ENCODE assay signal across 8 cellular contexts in genomic region chr9:129334744-129335080, GRCh38.
DNase-seq lines count a peak whose midpoint lies in the region; ATAC-seq, FAIRE-seq and TF ChIP-seq lines count a peak whose summit lies in the region.

No MANE protein-coding gene starts in this region.

- TF ChIP-seq EP300 in H1 (IDR thresholded peaks at IDR 0.05; ENCODE audit: borderline replicate concordance in 1 of 2, low read depth in 2 of 2, low read length in 2 of 2): no peak

- WGBS in heart left ventricle, 4 donors: 36 to 57% (median 44%) methylated on average over 2 of the region's 2 CpGs
- WGBS in H1 (ENCODE audit: extremely low coverage in 1 of 2, insufficient coverage in 1 of 2, insufficient read length in 1 of 2, insufficient replicate concordance in 2 of 2, low coverage in 1 of 2, low lambda C conversion rate in 2 of 2, missing lambda C conversion rate in 1 of 2), 2 experiments: 25% methylated on average over 2 of the region's 2 CpGs; no CpG with 5 or more reads in 1 of the 2 experiments

- peak overlapping the region; percentile 98 for H2BK20ac ChIP-seq in H1 (ENCODE audit: low read length)

- H3K9me3 Mint-ChIP-seq in nephron: no peaks in the 10 kb centered on the region

- peak overlapping the region; percentile 18 to 56 (median 22) for H3K4me3 Mint-ChIP-seq in nephron

- peak overlapping the region; percentile 73 to 88 for H3K4me2 ChIP-seq in H1 (ENCODE audit: insufficient read depth in 1 of 2, low read depth in 2 of 2, low read length in 2 of 2)

- peak in 3 of 4 donors; percentile 1 to 34 (median 5) for ATAC-seq in heart left ventricle
- ATAC-seq in Right ventricle myocardium inferior: no peak
- no peak for ATAC-seq in HG03457 (IDR thresholded peaks at IDR 0.05; ENCODE audit: unreplicated experiment)
- no peak for ATAC-seq in GM18498 (IDR thresholded peaks at IDR 0.05; ENCODE audit: unreplicated experiment)

- no peak for TF ChIP-seq RAD21 in H1 (IDR thresholded peaks at IDR 0.05 in 1 of 2, conservative IDR thresholded peaks at IDR 0.05 in 1 of 2; ENCODE audit: low read depth in 2 of 2, low read length in 2 of 2)

- POLR2A ChIA-PET in H1 (lab: Charles Lee; ENCODE audit: partially characterized antibody): interaction anchor here (0.8 to 5.4 kb wide), 29 partner anchors 8 to 277 kb away, joined by 3 to 65 read pairs (median 5); partner anchors contain the start of gene IER5L

- H4K20me1 ChIP-seq in H1 (replicated peaks in 1 of 2; ENCODE audit: control insufficient read depth in 1 of 2, insufficient read depth in 2 of 2, low read length in 2 of 2): peaks cover 0 to 4% of the 10 kb centered on the region in 2 experiments

- no peak overlapping the region for H3K14ac ChIP-seq in H1 (ENCODE audit: insufficient read length)

- no peak overlapping the region for H2AFZ ChIP-seq in H1 (ENCODE audit: low read length)

- H3K4me1 ChIP-seq in heart left ventricle (peaks cover 12 to 65% (median 43%) of the 10 kb centered on the region in 12 donors), H1 (replicated peaks in 1 of 4; ENCODE audit: control insufficient read depth in 3 of 4, insufficient read depth in 4 of 4, low read length in 3 of 4) (peaks cover 8 to 41% (median 36%) of the 10 kb centered on the region in 4 experiments)

- H3K79me1 ChIP-seq in H1 (ENCODE audit: low read depth, low read length): peaks cover 1% of the 10 kb centered on the region; the same call in 1 of the 2 replicates

- H3K36me3 Mint-ChIP-seq in nephron (ENCODE audit: low read depth): no peaks in the 10 kb centered on the region

- DNase-seq in heart left ventricle (no peak), Right ventricle myocardium inferior (ENCODE audit: missing footprints) (no peak), H1 (ENCODE audit: low read depth in 1 of 2, low spot score in 2 of 2) (no peak), COR-L47 (lab: John Stamatoyannopoulos, UW) (no peak), T-helper 2 cell (no peak)

- no peaks in the 10 kb centered on the region for H3K79me2 ChIP-seq in H1 (ENCODE audit: control insufficient read depth in 1 of 2, insufficient read depth in 2 of 2, low read length in 2 of 2)

- H2BK120ac ChIP-seq in H1 (replicated peaks; ENCODE audit: low read depth, low read length): peak overlapping the region; percentile 55

- H3K9me3 ChIP-seq in heart left ventricle (peaks cover 0 to 15% (median 4%) of the 10 kb centered on the region in 12 donors), H1 (ENCODE audit: insufficient read depth in 2 of 2, low read depth in 1 of 2, low read length in 1 of 2) (peaks cover 2 to 7% of the 10 kb centered on the region in 2 experiments)

- H2BK15ac ChIP-seq in H1 (ENCODE audit: low read length): peak overlapping the region; percentile 92

- peak overlapping the region; percentile 92 for H2AK5ac ChIP-seq in H1 (ENCODE audit: low read depth, low read length)

- peak overlapping the region; percentile 100 for H2BK5ac ChIP-seq in H1 (ENCODE audit: low read depth, low read length)

- peak overlapping the region; percentile 98 for H3K18ac ChIP-seq in H1 (ENCODE audit: extremely low read depth, low read length)

- peak overlapping the region; percentile 96 for H3K4ac ChIP-seq in H1 (replicated peaks; ENCODE audit: insufficient read length, low read depth, low read length)

- H3K27ac ChIP-seq in heart left ventricle (peak overlapping the region; percentile 39 to 97 (median 88)), H1 (ENCODE audit: low read depth, low read length) (peak overlapping the region; percentile 92)

- no peak overlapping the region for H3K23ac ChIP-seq in H1 (ENCODE audit: insufficient read length)

- TF ChIP-seq POLR2A in heart left ventricle (IDR thresholded peaks at IDR 0.05): no peak
- TF ChIP-seq POLR2A in H1 (IDR thresholded peaks at IDR 0.05; ENCODE audit: control extremely low read depth in 1 of 2, low read depth in 2 of 2, low read length in 2 of 2): no peak

- H3K27ac Mint-ChIP-seq in nephron: peak overlapping the region in 2 of 3 experiments; percentile 91 to 99

- peak overlapping the region in 9 of 12 donors; percentile 16 to 40 (median 25) for H3K4me3 ChIP-seq in heart left ventricle
- H3K4me3 ChIP-seq in H1 (ENCODE audit: extremely low read depth in 1 of 4, insufficient read depth in 2 of 4, low read depth in 3 of 4, low read length in 4 of 4): peak overlapping the region in 3 of 4 experiments; percentile 14 to 49 (median 32); a peak in 5 of 8 replicates

- H3K4me1 Mint-ChIP-seq in nephron: peaks cover 55% of the 10 kb centered on the region

- CTCF ChIA-PET in H1 (lab: Charles Lee; ENCODE audit: partially characterized antibody): interaction anchor here (0.6 to 3.3 kb wide), 18 partner anchors 10 to 294 kb away, joined by 3 to 11 read pairs (median 4); partner anchors contain the start of gene IER5L

- peak overlapping the region in 3 of 4 experiments; percentile 42 to 60 (median 55); a peak in 5 of 7 replicates for H3K9ac ChIP-seq in H1 (replicated peaks in 1 of 4; ENCODE audit: extremely low read depth in 1 of 4, low read depth in 3 of 4, low read length in 3 of 4)

- intact Hi-C loops in heart left ventricle (cut with DNase I): loop anchor here in 6 of 10 donors (2.0 to 5.0 kb wide), 8 partner anchors 73 to 194 kb away; partner anchors contain the start of gene IER5L (in 1 of the 6)
- intact Hi-C loops in Right ventricle myocardium inferior (cut with DNase I): loop anchor here (2.0 to 5.0 kb wide), 4 partner anchors 48 to 162 kb away; no protein-coding TSS in a partner anchor

- H3K27me3 ChIP-seq in heart left ventricle (no peaks in the 10 kb centered on the region), H1 (replicated peaks in 1 of 4; ENCODE audit: control insufficient read depth in 3 of 4, extremely low read depth in 1 of 4, insufficient read depth in 3 of 4, low read length in 3 of 4) (0 out of 7 replicates have a peak, but pooled peaks cover 0 to 2% (median 0%) of the 10 kb centered on the region in 4 experiments)

- H3K27me3 Mint-ChIP-seq in nephron (ENCODE audit: low read depth): peaks cover 4% of the 10 kb centered on the region

- peak overlapping the region; percentile 80; the same call in 1 of the 2 replicates for H4K8ac ChIP-seq in H1 (ENCODE audit: extremely low read depth, insufficient read depth, low read length)

- H4K5ac ChIP-seq in H1 (ENCODE audit: insufficient read length, low read depth, low read length): peak overlapping the region; percentile 77

- H3K36me3 ChIP-seq in heart left ventricle (no peaks in the 10 kb centered on the region), H1 (ENCODE audit: control insufficient read depth in 2 of 4, insufficient read depth in 4 of 4, low read length in 3 of 4) (no peaks in the 10 kb centered on the region; a peak in 1 of 8 replicates)

- peak overlapping the region; percentile 63 for H4K91ac ChIP-seq in H1 (replicated peaks; ENCODE audit: insufficient read length, low read length)

- no peak for FAIRE-seq in H1 (lab: Jason Lieb, UNC)

- peaks cover 11% of the 10 kb centered on the region; the same call in 1 of the 2 replicates for H3K23me2 ChIP-seq in H1 (ENCODE audit: low read depth, low read length)

- peak overlapping the region; percentile 99 for H2BK12ac ChIP-seq in H1 (ENCODE audit: low read depth, low read length)

- H3K56ac ChIP-seq in H1 (replicated peaks; ENCODE audit: insufficient read length, low read depth, low read length): peak overlapping the region; percentile 23

- TF ChIP-seq CTCF in heart left ventricle (IDR thresholded peaks at IDR 0.05) (no peak), H1 (IDR thresholded peaks at IDR 0.05; ENCODE audit: control extremely low read depth in 1 of 3, insufficient read depth in 1 of 3, low read depth in 1 of 3, low read length in 3 of 3) (no peak), nephron (IDR thresholded peaks at IDR 0.05; ENCODE audit: unreplicated experiment in 3 of 3) (no peak)

TF ChIP-seq in H1, 55 proteins besides CTCF, POLR2A, EP300 and RAD21:
- TF ChIP-seq RBBP5 (IDR thresholded peaks at IDR 0.05; ENCODE audit: borderline replicate concordance, low read depth, low read length) (no peak), EZH2 (IDR thresholded peaks at IDR 0.05; ENCODE audit: low read depth, low read length, severe bottlenecking) (peak; percentile 29)

Comparison
In these comparisons a context has a peak if more than half of its experiments do, and no peak if none do; other contexts are left out.
1. ATAC-seq: peak in heart left ventricle (3 of 4); none in Right ventricle myocardium inferior (single experiment), HG03457 (single experiment) and GM18498 (single experiment).